Comparison of ENCODE assay signal across 1 cellular context in the genomic region with DNA sequence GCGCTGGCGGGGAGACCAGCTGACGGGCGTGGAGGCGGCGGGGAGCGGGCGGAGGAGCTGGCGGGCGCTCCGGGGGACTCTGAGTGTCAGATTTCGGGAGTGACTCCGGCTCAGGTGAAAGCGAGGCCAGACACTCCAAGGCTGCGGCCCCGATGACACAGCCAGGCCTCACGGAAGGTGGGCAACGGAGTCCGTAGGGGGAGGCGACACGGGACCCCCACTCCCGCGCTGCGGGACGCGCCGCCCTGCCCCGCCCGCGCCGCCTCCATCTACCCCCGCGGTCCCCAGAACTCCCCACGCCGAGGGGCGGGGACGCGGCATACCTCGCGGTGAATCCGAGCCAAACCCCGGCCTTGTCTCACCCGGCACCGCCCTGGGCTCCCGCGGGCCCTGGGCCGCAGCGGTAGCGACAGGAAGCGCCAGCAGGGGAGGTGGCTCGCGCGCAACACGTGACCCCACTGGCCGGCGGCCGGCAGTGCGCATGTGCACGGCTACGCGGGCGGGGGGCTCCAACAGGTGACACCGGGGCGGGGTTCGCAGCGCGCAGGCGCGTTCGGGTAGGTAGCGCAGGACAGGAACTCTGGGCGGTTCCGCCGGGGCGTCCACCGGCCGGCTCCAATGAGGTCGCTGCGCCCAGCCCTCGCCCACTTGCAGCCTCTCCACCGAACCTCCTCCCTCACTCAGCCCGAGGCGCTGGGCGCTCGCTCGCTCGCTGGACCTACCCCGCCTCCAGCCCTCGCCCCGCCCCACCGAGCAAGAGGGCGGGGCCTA.
TF ChIP-seq lines count a peak whose summit lies in the region.

A gene with protein sequence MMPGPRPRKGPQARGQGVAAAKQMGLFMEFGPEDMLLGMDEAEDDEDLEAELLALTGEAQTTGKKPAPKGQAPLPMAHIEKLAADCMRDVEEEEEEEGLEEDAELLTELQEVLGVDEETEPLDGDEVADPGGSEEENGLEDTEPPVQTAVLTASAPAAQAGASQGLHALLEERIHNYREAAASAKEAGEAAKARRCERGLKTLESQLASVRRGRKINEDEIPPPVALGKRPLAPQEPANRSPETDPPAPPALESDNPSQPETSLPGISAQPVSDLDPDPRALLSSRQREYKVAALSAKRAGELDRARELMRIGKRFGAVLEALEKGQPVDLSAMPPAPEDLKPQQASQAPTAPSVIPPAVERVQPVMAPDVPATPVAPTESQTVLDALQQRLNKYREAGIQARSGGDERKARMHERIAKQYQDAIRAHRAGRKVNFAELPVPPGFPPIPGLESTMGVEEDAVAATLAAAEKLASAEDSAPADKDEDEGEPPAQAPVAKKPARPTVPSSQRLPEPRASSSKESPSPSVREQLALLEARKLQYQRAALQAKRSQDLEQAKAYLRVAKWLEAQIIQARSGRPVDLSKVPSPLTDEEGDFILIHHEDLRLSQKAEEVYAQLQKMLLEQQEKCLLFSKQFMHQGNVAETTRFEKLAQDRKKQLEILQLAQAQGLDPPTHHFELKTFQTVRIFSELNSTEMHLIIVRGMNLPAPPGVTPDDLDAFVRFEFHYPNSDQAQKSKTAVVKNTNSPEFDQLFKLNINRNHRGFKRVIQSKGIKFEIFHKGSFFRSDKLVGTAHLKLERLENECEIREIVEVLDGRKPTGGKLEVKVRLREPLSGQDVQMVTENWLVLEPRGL (minus strand): TSS at position 460 of the 771 bp plus-strand sequence. CDS start 1,585 bp downstream, outside the sequence.

TF ChIP-seq in HepG2, 621 proteins besides CTCF, POLR2A, EP300 and RAD21 (continued from another document and continues in another):
- no peak; the same call in 1 of the 2 replicates for TF ChIP-seq IRX3 (CRISPR knock-in tag; IDR thresholded peaks at IDR 0.05; ENCODE audit: borderline replicate concordance, low read depth)
- peak; percentile 41; the same call in 1 of the 2 replicates for TF ChIP-seq KLF15 (CRISPR knock-in tag; IDR thresholded peaks at IDR 0.05; ENCODE audit: borderline replicate concordance)
- no peak for TF ChIP-seq SMYD3 (CRISPR knock-in tag; IDR thresholded peaks at IDR 0.05)
- peak; percentile 33; the same call in 1 of the 2 replicates for TF ChIP-seq ZNF614 (CRISPR knock-in tag; IDR thresholded peaks at IDR 0.05; ENCODE audit: borderline replicate concordance)
- TF ChIP-seq PLRG1 (conservative IDR thresholded peaks at IDR 0.05): no peak
- no peak for TF ChIP-seq NFIB (CRISPR knock-in tag; IDR thresholded peaks at IDR 0.05; ENCODE audit: borderline replicate concordance)
- TF ChIP-seq, protein P1, sequence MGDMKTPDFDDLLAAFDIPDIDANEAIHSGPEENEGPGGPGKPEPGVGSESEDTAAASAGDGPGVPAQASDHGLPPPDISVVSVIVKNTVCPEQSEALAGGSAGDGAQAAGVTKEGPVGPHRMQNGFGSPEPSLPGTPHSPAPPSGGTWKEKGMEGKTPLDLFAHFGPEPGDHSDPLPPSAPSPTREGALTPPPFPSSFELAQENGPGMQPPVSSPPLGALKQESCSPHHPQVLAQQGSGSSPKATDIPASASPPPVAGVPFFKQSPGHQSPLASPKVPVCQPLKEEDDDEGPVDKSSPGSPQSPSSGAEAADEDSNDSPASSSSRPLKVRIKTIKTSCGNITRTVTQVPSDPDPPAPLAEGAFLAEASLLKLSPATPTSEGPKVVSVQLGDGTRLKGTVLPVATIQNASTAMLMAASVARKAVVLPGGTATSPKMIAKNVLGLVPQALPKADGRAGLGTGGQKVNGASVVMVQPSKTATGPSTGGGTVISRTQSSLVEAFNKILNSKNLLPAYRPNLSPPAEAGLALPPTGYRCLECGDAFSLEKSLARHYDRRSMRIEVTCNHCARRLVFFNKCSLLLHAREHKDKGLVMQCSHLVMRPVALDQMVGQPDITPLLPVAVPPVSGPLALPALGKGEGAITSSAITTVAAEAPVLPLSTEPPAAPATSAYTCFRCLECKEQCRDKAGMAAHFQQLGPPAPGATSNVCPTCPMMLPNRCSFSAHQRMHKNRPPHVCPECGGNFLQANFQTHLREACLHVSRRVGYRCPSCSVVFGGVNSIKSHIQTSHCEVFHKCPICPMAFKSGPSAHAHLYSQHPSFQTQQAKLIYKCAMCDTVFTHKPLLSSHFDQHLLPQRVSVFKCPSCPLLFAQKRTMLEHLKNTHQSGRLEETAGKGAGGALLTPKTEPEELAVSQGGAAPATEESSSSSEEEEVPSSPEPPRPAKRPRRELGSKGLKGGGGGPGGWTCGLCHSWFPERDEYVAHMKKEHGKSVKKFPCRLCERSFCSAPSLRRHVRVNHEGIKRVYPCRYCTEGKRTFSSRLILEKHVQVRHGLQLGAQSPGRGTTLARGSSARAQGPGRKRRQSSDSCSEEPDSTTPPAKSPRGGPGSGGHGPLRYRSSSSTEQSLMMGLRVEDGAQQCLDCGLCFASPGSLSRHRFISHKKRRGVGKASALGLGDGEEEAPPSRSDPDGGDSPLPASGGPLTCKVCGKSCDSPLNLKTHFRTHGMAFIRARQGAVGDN (CRISPR knock-in tag; IDR thresholded peaks at IDR 0.05): peak; percentile 90
- peak; percentile 77; the same call in 1 of the 2 replicates for TF ChIP-seq FOXC1 (CRISPR knock-in tag; IDR thresholded peaks at IDR 0.05; ENCODE audit: borderline replicate concordance)
- peak; percentile 40; the same call in 1 of the 2 replicates for TF ChIP-seq ZBTB20 (CRISPR knock-in tag; IDR thresholded peaks at IDR 0.05; ENCODE audit: borderline replicate concordance, low read depth)
- TF ChIP-seq, protein P2, sequence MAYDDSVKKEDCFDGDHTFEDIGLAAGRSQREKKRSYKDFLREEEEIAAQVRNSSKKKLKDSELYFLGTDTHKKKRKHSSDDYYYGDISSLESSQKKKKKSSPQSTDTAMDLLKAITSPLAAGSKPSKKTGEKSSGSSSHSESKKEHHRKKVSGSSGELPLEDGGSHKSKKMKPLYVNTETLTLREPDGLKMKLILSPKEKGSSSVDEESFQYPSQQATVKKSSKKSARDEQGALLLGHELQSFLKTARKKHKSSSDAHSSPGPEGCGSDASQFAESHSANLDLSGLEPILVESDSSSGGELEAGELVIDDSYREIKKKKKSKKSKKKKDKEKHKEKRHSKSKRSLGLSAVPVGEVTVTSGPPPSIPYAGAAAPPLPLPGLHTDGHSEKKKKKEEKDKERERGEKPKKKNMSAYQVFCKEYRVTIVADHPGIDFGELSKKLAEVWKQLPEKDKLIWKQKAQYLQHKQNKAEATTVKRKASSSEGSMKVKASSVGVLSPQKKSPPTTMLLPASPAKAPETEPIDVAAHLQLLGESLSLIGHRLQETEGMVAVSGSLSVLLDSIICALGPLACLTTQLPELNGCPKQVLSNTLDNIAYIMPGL (CRISPR knock-in tag; IDR thresholded peaks at IDR 0.05; ENCODE audit: borderline replicate concordance in 1 of 2, low read depth in 1 of 2): peak; percentile 81 to 85
- no peak; the same call in 1 of the 2 replicates for TF ChIP-seq SOX13 (IDR thresholded peaks at IDR 0.05)
- no peak; a peak in 1 of 4 replicates for TF ChIP-seq SOX13 (CRISPR knock-in tag; conservative IDR thresholded peaks at IDR 0.05 in 1 of 2, IDR thresholded peaks at IDR 0.05 in 1 of 2)
- TF ChIP-seq, protein P3, sequence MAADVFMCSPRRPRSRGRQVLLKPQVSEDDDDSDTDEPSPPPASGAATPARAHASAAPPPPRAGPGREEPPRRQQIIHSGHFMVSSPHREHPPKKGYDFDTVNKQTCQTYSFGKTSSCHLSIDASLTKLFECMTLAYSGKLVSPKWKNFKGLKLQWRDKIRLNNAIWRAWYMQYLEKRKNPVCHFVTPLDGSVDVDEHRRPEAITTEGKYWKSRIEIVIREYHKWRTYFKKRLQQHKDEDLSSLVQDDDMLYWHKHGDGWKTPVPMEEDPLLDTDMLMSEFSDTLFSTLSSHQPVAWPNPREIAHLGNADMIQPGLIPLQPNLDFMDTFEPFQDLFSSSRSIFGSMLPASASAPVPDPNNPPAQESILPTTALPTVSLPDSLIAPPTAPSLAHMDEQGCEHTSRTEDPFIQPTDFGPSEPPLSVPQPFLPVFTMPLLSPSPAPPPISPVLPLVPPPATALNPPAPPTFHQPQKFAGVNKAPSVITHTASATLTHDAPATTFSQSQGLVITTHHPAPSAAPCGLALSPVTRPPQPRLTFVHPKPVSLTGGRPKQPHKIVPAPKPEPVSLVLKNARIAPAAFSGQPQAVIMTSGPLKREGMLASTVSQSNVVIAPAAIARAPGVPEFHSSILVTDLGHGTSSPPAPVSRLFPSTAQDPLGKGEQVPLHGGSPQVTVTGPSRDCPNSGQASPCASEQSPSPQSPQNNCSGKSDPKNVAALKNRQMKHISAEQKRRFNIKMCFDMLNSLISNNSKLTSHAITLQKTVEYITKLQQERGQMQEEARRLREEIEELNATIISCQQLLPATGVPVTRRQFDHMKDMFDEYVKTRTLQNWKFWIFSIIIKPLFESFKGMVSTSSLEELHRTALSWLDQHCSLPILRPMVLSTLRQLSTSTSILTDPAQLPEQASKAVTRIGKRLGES (CRISPR knock-in tag; IDR thresholded peaks at IDR 0.05; ENCODE audit: borderline replicate concordance): 0 out of 2 replicates have a peak, but pooled peaks have one; percentile 61
- peak; percentile 42; the same call in 1 of the 2 replicates for TF ChIP-seq ZZZ3 (CRISPR knock-in tag; IDR thresholded peaks at IDR 0.05; ENCODE audit: borderline replicate concordance)
- TF ChIP-seq GZF1 (CRISPR knock-in tag; IDR thresholded peaks at IDR 0.05): no peak
- TF ChIP-seq ETV6 (CRISPR knock-in tag; conservative IDR thresholded peaks at IDR 0.05): no peak
- no peak for TF ChIP-seq NFIC (IDR thresholded peaks at IDR 0.05; ENCODE audit: low read length)
- TF ChIP-seq TARDBP (CRISPR knock-in tag; IDR thresholded peaks at IDR 0.05): no peak
- no peak for TF ChIP-seq ZNF558 (CRISPR knock-in tag; IDR thresholded peaks at IDR 0.05; ENCODE audit: borderline replicate concordance)
- TF ChIP-seq KMT2A (CRISPR knock-in tag; IDR thresholded peaks at IDR 0.05): peak; percentile 69
- TF ChIP-seq ZNF205 (CRISPR knock-in tag; IDR thresholded peaks at IDR 0.05): peak; percentile 52; the same call in 1 of the 2 replicates
- peak; percentile 80; the same call in 1 of the 2 replicates for TF ChIP-seq ZNF773 (CRISPR knock-in tag; IDR thresholded peaks at IDR 0.05; ENCODE audit: borderline replicate concordance)
- TF ChIP-seq, protein P4, sequence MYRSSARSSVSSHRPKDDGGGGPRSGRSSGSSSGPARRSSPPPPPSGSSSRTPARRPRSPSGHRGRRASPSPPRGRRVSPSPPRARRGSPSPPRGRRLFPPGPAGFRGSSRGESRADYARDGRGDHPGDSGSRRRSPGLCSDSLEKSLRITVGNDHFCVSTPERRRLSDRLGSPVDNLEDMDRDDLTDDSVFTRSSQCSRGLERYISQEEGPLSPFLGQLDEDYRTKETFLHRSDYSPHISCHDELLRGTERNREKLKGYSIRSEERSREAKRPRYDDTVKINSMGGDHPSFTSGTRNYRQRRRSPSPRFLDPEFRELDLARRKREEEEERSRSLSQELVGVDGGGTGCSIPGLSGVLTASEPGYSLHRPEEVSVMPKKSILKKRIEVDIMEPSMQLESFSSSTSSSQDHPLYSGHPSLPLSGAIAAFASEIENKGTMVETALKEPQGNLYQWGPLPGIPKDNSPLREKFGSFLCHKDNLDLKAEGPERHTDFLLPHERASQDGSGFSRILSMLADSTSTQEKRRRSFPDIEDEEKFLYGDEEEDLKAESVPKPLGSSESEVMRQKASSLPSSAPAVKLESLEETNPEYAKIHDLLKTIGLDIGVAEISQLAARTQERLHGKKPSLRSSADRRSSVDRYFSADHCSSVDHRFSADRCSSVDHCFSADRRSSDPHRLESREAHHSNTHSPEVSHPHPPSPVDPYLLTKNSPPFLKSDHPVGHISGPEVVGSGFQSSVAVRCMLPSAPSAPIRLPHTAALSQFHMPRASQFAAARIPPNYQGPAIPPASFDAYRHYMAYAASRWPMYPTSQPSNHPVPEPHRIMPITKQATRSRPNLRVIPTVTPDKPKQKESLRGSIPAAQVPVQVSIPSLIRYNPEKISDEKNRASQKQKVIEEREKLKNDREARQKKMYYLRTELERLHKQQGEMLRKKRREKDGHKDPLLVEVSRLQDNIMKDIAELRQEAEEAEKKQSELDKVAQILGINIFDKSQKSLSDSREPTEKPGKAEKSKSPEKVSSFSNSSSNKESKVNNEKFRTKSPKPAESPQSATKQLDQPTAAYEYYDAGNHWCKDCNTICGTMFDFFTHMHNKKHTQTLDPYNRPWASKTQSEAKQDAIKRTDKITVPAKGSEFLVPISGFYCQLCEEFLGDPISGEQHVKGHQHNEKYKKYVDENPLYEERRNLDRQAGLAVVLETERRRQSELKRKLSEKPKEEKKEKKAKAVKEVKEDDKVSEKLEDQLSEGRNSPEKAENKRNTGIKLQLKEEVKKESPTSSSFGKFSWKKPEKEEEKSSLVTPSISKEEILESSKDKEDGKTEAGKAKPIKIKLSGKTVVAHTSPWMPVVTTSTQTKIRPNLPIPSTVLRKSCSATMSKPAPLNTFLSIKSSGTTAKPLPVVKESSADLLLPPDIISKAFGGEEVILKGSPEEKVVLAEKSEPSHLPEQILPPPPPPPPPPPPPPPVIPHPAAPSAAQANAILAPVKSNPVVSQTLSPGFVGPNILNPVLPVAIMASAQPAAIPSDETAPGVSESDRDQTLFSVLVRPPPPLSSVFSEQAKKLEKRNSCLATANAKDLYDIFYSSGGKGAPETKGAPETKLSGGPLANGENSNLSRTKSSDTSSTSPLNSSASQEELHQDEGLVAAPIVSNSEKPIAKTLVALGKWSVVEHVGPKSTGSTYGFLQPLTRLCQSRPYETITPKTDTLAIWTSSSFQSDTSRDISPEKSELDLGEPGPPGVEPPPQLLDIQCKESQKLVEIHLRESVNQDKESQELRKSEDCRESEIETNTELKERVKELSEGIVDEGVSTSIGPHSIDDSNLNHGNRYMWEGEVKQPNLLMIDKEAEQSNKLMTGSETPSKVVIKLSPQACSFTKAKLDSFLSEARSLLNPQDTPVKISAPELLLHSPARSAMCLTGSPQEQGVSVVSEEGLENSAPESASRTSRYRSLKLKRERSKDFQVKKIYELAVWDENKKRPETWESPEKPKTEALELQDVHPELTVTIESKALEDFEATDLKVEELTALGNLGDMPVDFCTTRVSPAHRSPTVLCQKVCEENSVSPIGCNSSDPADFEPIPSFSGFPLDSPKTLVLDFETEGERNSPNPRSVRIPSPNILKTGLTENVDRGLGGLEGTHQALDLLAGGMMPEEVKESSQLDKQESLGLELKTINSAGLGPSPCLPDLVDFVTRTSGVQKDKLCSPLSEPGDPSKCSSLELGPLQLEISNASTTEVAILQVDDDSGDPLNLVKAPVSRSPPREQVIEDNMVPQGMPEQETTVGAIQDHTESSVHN (CRISPR knock-in tag; IDR thresholded peaks at IDR 0.05): no peak
- peak; percentile 75; the same call in 1 of the 2 replicates for TF ChIP-seq ZSCAN31 (CRISPR knock-in tag; IDR thresholded peaks at IDR 0.05; ENCODE audit: low read depth)
- TF ChIP-seq ZNF549 (CRISPR knock-in tag; IDR thresholded peaks at IDR 0.05): 0 out of 2 replicates have a peak, but pooled peaks have one; percentile 50
